24 cellular contexts compared by ENCODE assay signal in genomic region chr13:22218784-22219183, GRCh38.
"Had no signal": no experiment of that assay in that cellular context is flagged by ENCODE, and none has a peak within 500 bp of the region (broad histone marks: within the 10 kb centered on the region; RNA-seq: fewer than 3 reads in every experiment).

No MANE protein-coding gene starts in this region.

- H3K27me3 Mint-ChIP-seq: activated B cell treated with CpG ODN at 0.5 μM for 24 hours; activated CD8-positive, alpha-beta memory T cell treated with anti-CD3 and anti-CD28 coated beads, Interleukin-2, amount 10 ng/mL, durations not matched to agents 7 days and 5 days; activated naive CD8-positive, alpha-beta T cell treated with anti-CD3 and anti-CD28 coated beads, Interleukin-2, amount 10 ng/mL, durations not matched to agents 7 days and 5 days; activated T-cell treated with anti-CD3 and anti-CD28 coated beads, Interleukin-2, amount 50 U/mL, for 24 hours; progenitor cell of endocrine pancreas; stimulated activated naive B cell treated with anti-CD40 and anti-IgM and Interleukin-4, amounts not matched to agents 10 μg/mL and 1 μg/mL and 100 μg/mL, for 72 hours; T-cell had no signal

- DNase-seq: activated B cell treated with CpG ODN at 0.5 μM for 24 hours; activated CD4-positive, alpha-beta memory T cell treated with anti-CD3 and anti-CD28 coated beads, Interleukin-2, amount 10 ng/mL, durations not matched to agents 7 days and 5 days; activated CD4-positive, alpha-beta T cell treated with anti-CD3 and anti-CD28 coated beads for 48 hours; activated CD8-positive, alpha-beta memory T cell treated with anti-CD3 and anti-CD28 coated beads, Interleukin-2, amount 10 ng/mL, durations not matched to agents 7 days and 5 days; activated naive CD4-positive, alpha-beta T cell treated with Interleukin-2 at 50 U/mL for 16 hours; activated naive CD8-positive, alpha-beta T cell treated with anti-CD3 and anti-CD28 coated beads, Interleukin-2, amount 10 ng/mL, durations not matched to agents 7 days and 5 days; activated T-cell treated with anti-CD3 and anti-CD28 coated beads, Interleukin-2, amount 50 U/mL, for 24 hours; central memory CD4-positive, alpha-beta T cell; erythroblast; mesendoderm; occipital lobe; right lobe of liver; stimulated activated naive B cell treated with anti-CD40 and anti-IgM and Interleukin-4, amounts not matched to agents 10 μg/mL and 1 μg/mL and 100 μg/mL, for 72 hours; T-cell; T-helper 9 cell; upper lobe of left lung had no signal

- H3K4me1 Mint-ChIP-seq: activated CD4-positive, alpha-beta memory T cell treated with anti-CD3 and anti-CD28 coated beads, Interleukin-2, amount 10 ng/mL, durations not matched to agents 7 days and 5 days had no signal

- H3K27ac ChIP-seq: coronary artery, right lobe of liver, thoracic aorta, upper lobe of left lung had no signal

- H3K36me3 ChIP-seq: right lobe of liver, thoracic aorta, upper lobe of left lung had no signal

- H3K27ac Mint-ChIP-seq: activated B cell treated with CpG ODN at 0.5 μM for 24 hours; activated CD4-positive, alpha-beta memory T cell treated with anti-CD3 and anti-CD28 coated beads, Interleukin-2, amount 10 ng/mL, durations not matched to agents 7 days and 5 days; activated CD8-positive, alpha-beta memory T cell treated with anti-CD3 and anti-CD28 coated beads, Interleukin-2, amount 10 ng/mL, durations not matched to agents 7 days and 5 days; activated naive CD8-positive, alpha-beta T cell treated with anti-CD3 and anti-CD28 coated beads, Interleukin-2, amount 10 ng/mL, durations not matched to agents 7 days and 5 days; activated T-cell treated with anti-CD3 and anti-CD28 coated beads, Interleukin-2, amount 50 U/mL, for 24 hours; activated T-helper 2 cell treated with anti-CD3 and anti-CD28 coated beads, Interferon-gamma antibody, Interleukin-2, Interleukin-4, amounts not matched to agents 10 μg/mL and 5 μg/mL and 100 μg/mL, durations not matched to agents 14 hours and 24 hours and 36 hours; brain; progenitor cell of endocrine pancreas; stimulated activated naive B cell treated with anti-CD40 and anti-IgM and Interleukin-4, amounts not matched to agents 10 μg/mL and 1 μg/mL and 100 μg/mL, for 72 hours had no signal

- H3K36me3 Mint-ChIP-seq: activated CD8-positive, alpha-beta memory T cell treated with anti-CD3 and anti-CD28 coated beads, Interleukin-2, amount 10 ng/mL, durations not matched to agents 7 days and 5 days; activated naive CD8-positive, alpha-beta T cell treated with anti-CD3 and anti-CD28 coated beads, Interleukin-2, amount 10 ng/mL, durations not matched to agents 7 days and 5 days; brain; stimulated activated naive B cell treated with anti-CD40 and anti-IgM and Interleukin-4, amounts not matched to agents 10 μg/mL and 1 μg/mL and 100 μg/mL, for 72 hours; T-cell had no signal

- H3K4me3 ChIP-seq: coronary artery, right lobe of liver, thoracic aorta, upper lobe of left lung had no signal

- H3K4me1 ChIP-seq: right lobe of liver, upper lobe of left lung had no signal

- ATAC-seq: activated CD8-positive, alpha-beta memory T cell treated with anti-CD3 and anti-CD28 coated beads, Interleukin-2, amount 10 ng/mL, durations not matched to agents 7 days and 5 days; right lobe of liver; SK-N-SH treated with all-trans-retinoic acid at 6 μM for 48 hours; stimulated activated naive B cell treated with anti-CD40 and anti-IgM and Interleukin-4, amounts not matched to agents 10 μg/mL and 1 μg/mL and 100 μg/mL, for 72 hours; T-cell had no signal

- FAIRE-seq: endometrium, frontal cortex had no signal

- H3K27me3 ChIP-seq: right lobe of liver, upper lobe of left lung had no signal

- H3K9me3 Mint-ChIP-seq: activated B cell treated with CpG ODN at 0.5 μM for 24 hours; activated CD4-positive, alpha-beta memory T cell treated with anti-CD3 and anti-CD28 coated beads, Interleukin-2, amount 10 ng/mL, durations not matched to agents 7 days and 5 days; activated naive CD8-positive, alpha-beta T cell treated with anti-CD3 and anti-CD28 coated beads, Interleukin-2, amount 10 ng/mL, durations not matched to agents 7 days and 5 days; activated T-cell treated with anti-CD3 and anti-CD28 coated beads, Interleukin-2, amount 50 U/mL, for 24 hours; activated T-helper 2 cell treated with anti-CD3 and anti-CD28 coated beads, Interferon-gamma antibody, Interleukin-2, Interleukin-4, amounts not matched to agents 10 μg/mL and 5 μg/mL and 100 μg/mL, durations not matched to agents 14 hours and 24 hours and 36 hours; stimulated activated naive B cell treated with anti-CD40 and anti-IgM and Interleukin-4, amounts not matched to agents 10 μg/mL and 1 μg/mL and 100 μg/mL, for 72 hours; T-cell had no signal

- H3K4me3 Mint-ChIP-seq: activated B cell treated with CpG ODN at 0.5 μM for 24 hours; activated CD4-positive, alpha-beta memory T cell treated with anti-CD3 and anti-CD28 coated beads, Interleukin-2, amount 10 ng/mL, durations not matched to agents 7 days and 5 days; activated CD8-positive, alpha-beta memory T cell treated with anti-CD3 and anti-CD28 coated beads, Interleukin-2, amount 10 ng/mL, durations not matched to agents 7 days and 5 days; activated naive CD8-positive, alpha-beta T cell treated with anti-CD3 and anti-CD28 coated beads, Interleukin-2, amount 10 ng/mL, durations not matched to agents 7 days and 5 days; activated T-cell treated with anti-CD3 and anti-CD28 coated beads, Interleukin-2, amount 50 U/mL, for 24 hours; brain; stimulated activated naive B cell treated with anti-CD40 and anti-IgM and Interleukin-4, amounts not matched to agents 10 μg/mL and 1 μg/mL and 100 μg/mL, for 72 hours had no signal

- H3K9me3 ChIP-seq: right lobe of liver, thoracic aorta, upper lobe of left lung had no signal
